ENCODE assay signal across 8 cellular contexts in the genomic region with DNA sequence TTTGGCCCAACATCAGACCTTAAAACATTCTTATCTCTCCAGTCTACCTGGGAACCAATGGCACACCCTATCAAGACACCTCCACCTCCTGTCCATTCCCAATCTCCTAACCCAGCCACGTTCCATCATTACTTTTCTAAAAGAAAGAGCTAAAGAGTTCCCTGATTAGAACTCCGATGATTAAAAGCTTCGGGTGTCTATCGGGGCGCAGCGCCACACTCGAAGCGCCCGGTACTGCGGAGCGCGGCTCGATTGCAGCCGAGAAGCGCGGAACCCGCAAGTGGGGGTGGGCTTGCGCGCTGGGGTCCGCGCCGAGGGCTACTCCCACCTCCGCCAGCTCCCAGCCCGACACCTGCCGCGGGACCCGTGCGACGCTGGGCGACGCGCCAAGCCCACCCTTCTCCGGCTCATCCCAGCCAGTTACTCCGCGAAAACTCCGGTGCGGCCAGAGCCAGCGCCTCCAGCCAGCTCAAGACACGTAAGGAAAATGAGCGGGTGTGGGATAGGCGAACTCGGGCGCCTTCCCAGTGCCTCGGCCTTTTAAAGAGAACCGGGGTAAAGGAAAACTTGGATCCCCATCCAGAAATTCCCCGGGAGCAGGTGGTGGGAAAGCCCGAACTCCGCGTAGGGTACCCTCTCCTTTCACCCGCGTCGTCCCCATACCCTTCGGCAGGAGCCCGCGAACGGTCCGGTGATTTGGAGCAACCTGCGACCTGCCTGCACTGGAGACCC. TPM values are rescaled to one million over a fixed set of nuclear protein-coding genes. Genes with fewer than 3 reads are reported as not detected.
A peak's percentile ranks its signal among the peaks of the same experiment; 100 is the strongest.
DNase-seq lines count a peak whose midpoint lies in the region; ATAC-seq and TF ChIP-seq lines count a peak whose summit lies in the region.

No MANE protein-coding gene starts in this region.

- H3K27me3 Mint-ChIP-seq in naive thymus-derived CD4-positive, alpha-beta T cell, result peaks cover 56 to 68% (median 62%) of the 10 kb centered on the region in 5 donors

- 1% methylated on average over 39 of the region's 58 CpGs for WGBS in esophagus muscularis mucosa

- no peak for TF ChIP-seq EP300 in esophagus muscularis mucosa (IDR thresholded peaks at IDR 0.05)

- H3K4me1 ChIP-seq in NT2/D1 (ENCODE audit: insufficient read depth, insufficient read length), result no peaks in the 10 kb centered on the region
- H3K4me1 ChIP-seq in esophagus muscularis mucosa, result peaks cover 6 to 21% (median 18%) of the 10 kb centered on the region in 4 donors
- H3K4me1 ChIP-seq in naive thymus-derived CD4-positive, alpha-beta T cell (ENCODE audit: control insufficient read depth in 2 of 2, insufficient read depth in 2 of 2, low read length in 2 of 2), result peaks cover 5 to 6% of the 10 kb centered on the region in 2 donors
- no peaks in the 10 kb centered on the region for H3K4me1 ChIP-seq in Karpas-422 (ENCODE audit: low read length)

- no peak for TF ChIP-seq CTCF in GM10266 (IDR thresholded peaks at IDR 0.05; ENCODE audit: control insufficient read depth, insufficient read depth, low read depth, missing control alignments)
- TF ChIP-seq CTCF in esophagus muscularis mucosa (IDR thresholded peaks at IDR 0.05), result peak in 1 of 3 experiments; percentile 4

- no peak overlapping the region for H2AFZ ChIP-seq in Karpas-422 (ENCODE audit: low read length)

- peaks cover 5 to 18% (median 16%) of the 10 kb centered on the region in 7 donors for H3K4me1 Mint-ChIP-seq in naive thymus-derived CD4-positive, alpha-beta T cell

- H3K27me3 ChIP-seq in NT2/D1 (ENCODE audit: insufficient read depth, insufficient read length) (peaks cover 20% of the 10 kb centered on the region), esophagus muscularis mucosa (peaks cover 0 to 38% (median 5%) of the 10 kb centered on the region in 4 donors), Karpas-422 (ENCODE audit: low read length) (no peaks in the 10 kb centered on the region)
- peaks cover 0 to 5% of the 10 kb centered on the region in 2 donors for H3K27me3 ChIP-seq in naive thymus-derived CD4-positive, alpha-beta T cell (ENCODE audit: control insufficient read depth in 2 of 2, insufficient read depth in 2 of 2, low read length in 2 of 2)

- no peaks in the 10 kb centered on the region for H3K9me2 ChIP-seq in Karpas-422 (replicated peaks; ENCODE audit: insufficient read depth, low read length)

- H3K9me3 ChIP-seq in NT2/D1 (ENCODE audit: insufficient read depth, low read length) (peaks cover 6% of the 10 kb centered on the region; the same call in 1 of the 2 replicates), esophagus muscularis mucosa (no peaks in the 10 kb centered on the region), Karpas-422 (ENCODE audit: low read length) (no peaks in the 10 kb centered on the region)
- H3K9me3 ChIP-seq in naive thymus-derived CD4-positive, alpha-beta T cell (ENCODE audit: control insufficient read depth in 2 of 3, low read length in 3 of 3), result no peaks in the 10 kb centered on the region

- H4K20me1 ChIP-seq in Karpas-422 (ENCODE audit: insufficient read depth, low read depth, low read length), result no peaks in the 10 kb centered on the region

- no peak for ATAC-seq in naive thymus-derived CD4-positive, alpha-beta T cell
- ATAC-seq in HG02798 (IDR thresholded peaks at IDR 0.05; ENCODE audit: poor library complexity, unreplicated experiment), result no peak

- H3K4me3 Mint-ChIP-seq in naive thymus-derived CD4-positive, alpha-beta T cell, result peak overlapping the region in 9 of 10 donors; percentile 7 to 76 (median 68)

- H3K36me3 Mint-ChIP-seq in naive thymus-derived CD4-positive, alpha-beta T cell, result peaks cover 0 to 4% (median 0%) of the 10 kb centered on the region in 5 donors

- no peak overlapping the region for H3K4me2 ChIP-seq in Karpas-422 (ENCODE audit: low read depth, low read length, poor library complexity, severe bottlenecking)

- no peak overlapping the region for H3K27ac ChIP-seq in esophagus muscularis mucosa (replicated peaks in 1 of 4)
- H3K27ac ChIP-seq in naive thymus-derived CD4-positive, alpha-beta T cell (ENCODE audit: low read depth, low read length), result no peak overlapping the region
- H3K27ac ChIP-seq in Karpas-422 (ENCODE audit: low read length), result no peak overlapping the region

- H3K9me3 Mint-ChIP-seq in naive thymus-derived CD4-positive, alpha-beta T cell, result peaks cover 0 to 2% (median 0%) of the 10 kb centered on the region in 11 donors

- no peak for TF ChIP-seq POLR2A in esophagus muscularis mucosa (IDR thresholded peaks at IDR 0.05; ENCODE audit: low read depth)

- H3K36me3 ChIP-seq in NT2/D1 (ENCODE audit: insufficient read depth, insufficient read length, low read length) (no peaks in the 10 kb centered on the region), esophagus muscularis mucosa (no peaks in the 10 kb centered on the region), Karpas-422 (ENCODE audit: insufficient read depth, low read length) (no peaks in the 10 kb centered on the region)
- H3K36me3 ChIP-seq in naive thymus-derived CD4-positive, alpha-beta T cell (ENCODE audit: control insufficient read depth in 2 of 3, insufficient read depth in 3 of 3, low read length in 3 of 3), result no peaks in the 10 kb centered on the region

- peak overlapping the region; percentile 54 for H3K9ac ChIP-seq in NT2/D1 (ENCODE audit: insufficient read length, low read depth)
- H3K9ac ChIP-seq in Karpas-422 (ENCODE audit: low read length), result no peak overlapping the region

- no peaks in the 10 kb centered on the region for H3K79me2 ChIP-seq in Karpas-422 (ENCODE audit: low read length)

- POLR2A ChIA-PET in naive thymus-derived CD4-positive, alpha-beta T cell (lab: Charles Lee), result no interaction called here

- no peak overlapping the region for H3K27ac Mint-ChIP-seq in naive thymus-derived CD4-positive, alpha-beta T cell

- DNase-seq in GM10266 (ENCODE audit: extremely low spot score) (peak; percentile 21), NT2/D1 (ENCODE audit: low read depth, low spot score) (no peak), esophagus muscularis mucosa (ENCODE audit: extremely low spot score) (no peak), Karpas-422 (no peak)
- no peak for DNase-seq in naive thymus-derived CD4-positive, alpha-beta T cell
- no peak for DNase-seq in effector CD8-positive, alpha-beta T cell (lab: John Stamatoyannopoulos, UW)
- DNase-seq in effector CD4-positive, alpha-beta T cell, result no peak

- CTCF ChIA-PET in naive thymus-derived CD4-positive, alpha-beta T cell (lab: Charles Lee), result no interaction called here

- intact Hi-C loops in esophagus muscularis mucosa (cut with DNase I), result loop anchor here (1.0 kb wide), 1 partner anchor 834 kb away; no protein-coding TSS in a partner anchor
- intact Hi-C loops in naive thymus-derived CD4-positive, alpha-beta T cell (cut with micrococcal nuclease), result loop anchor here (1.0 to 10.0 kb wide), 4 partner anchors 213 to 835 kb away; no protein-coding TSS in a partner anchor

- H3K4me3 ChIP-seq in NT2/D1 (ENCODE audit: insufficient read length, low read depth), result peak overlapping the region; percentile 59
- H3K4me3 ChIP-seq in esophagus muscularis mucosa, result peak overlapping the region; percentile 54 to 61 (median 58)
- H3K4me3 ChIP-seq in naive thymus-derived CD4-positive, alpha-beta T cell (ENCODE audit: low read length), result peak overlapping the region; percentile 30
- H3K4me3 ChIP-seq in Karpas-422 (ENCODE audit: low read length), result no peak overlapping the region

RNA-seq across cellular contexts. Expression of gene NPY1R, which starts 0.6 kb away (rescaled TPM):
- 1 to 10 TPM; 1.2 to 4.8 (median 2.3) TPM for total RNA-seq in esophagus muscularis mucosa
- total RNA-seq in naive thymus-derived CD4-positive, alpha-beta T cell, result not detected
- not detected for polyA plus RNA-seq in naive thymus-derived CD4-positive, alpha-beta T cell
- total RNA-seq in Karpas-422 (2014; rRNA removed; shearing (Covaris generic); ENCODE audit: low replicate concordance), result not detected in 2 replicates

RNA-seq across cellular contexts. Expression of gene NPY5R, which starts 11.9 kb away (rescaled TPM):
- under 1 TPM in 3 of 4 donors, not detected in 1; 0.34 to 0.83 (median 0.39) TPM for total RNA-seq in esophagus muscularis mucosa
- not detected for total RNA-seq in naive thymus-derived CD4-positive, alpha-beta T cell
- not detected for polyA plus RNA-seq in naive thymus-derived CD4-positive, alpha-beta T cell
- 0.15 TPM in 1 of 2 replicates, not detected in the other for total RNA-seq in Karpas-422 (2014; rRNA removed; shearing (Covaris generic); ENCODE audit: low replicate concordance)
